In the genomic region with DNA sequence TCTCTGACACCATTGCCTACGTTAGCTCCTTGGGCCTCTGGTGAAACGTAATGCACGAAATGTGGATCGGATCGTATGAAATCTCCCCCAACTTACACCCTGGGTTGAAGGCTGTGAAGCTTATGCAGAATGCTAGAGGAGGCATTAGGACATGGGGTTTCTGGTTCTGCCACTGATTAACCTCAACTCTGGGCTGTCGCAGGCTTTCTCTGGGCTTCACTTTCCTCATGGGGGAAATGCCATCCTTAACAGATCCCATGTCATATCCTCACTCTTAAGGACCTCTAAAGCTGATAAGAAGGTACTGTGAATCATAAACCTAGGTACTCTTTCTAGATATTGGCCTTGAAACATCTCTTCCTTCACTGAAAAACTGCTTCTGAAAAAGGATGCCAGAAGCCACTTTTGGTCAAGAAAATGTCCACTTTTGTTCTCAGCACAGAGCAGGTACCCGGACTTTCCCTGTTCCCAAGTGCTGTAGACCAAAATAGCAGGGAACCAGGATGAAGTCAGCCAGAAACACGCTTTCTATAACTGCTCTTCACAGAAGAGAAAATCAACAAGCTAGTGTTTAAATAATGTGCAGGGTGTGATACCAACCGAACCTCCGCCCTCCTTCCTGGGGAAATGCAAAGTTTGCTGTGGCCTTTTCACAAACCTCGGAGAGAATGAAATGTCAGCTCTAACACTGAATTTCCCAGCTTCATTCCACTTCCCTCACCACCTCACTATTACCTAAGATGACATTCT, we compare ENCODE assay signal across 16 cellular contexts.
A peak's percentile ranks its signal among the peaks of the same experiment; 100 is the strongest.
DNase-seq lines count a peak whose midpoint lies in the region; ATAC-seq and TF ChIP-seq lines count a peak whose summit lies in the region.
"Had no signal": no experiment of that assay in that cellular context is flagged by ENCODE, and none has a peak within 500 bp of the region (broad histone marks: within the 10 kb centered on the region; RNA-seq: fewer than 3 reads in every experiment).

No MANE protein-coding gene starts in this region.

- H3K27ac Mint-ChIP-seq in T-helper 2 cell treated with Interferon-gamma antibody and Interleukin-4, amounts not matched to agents 5 μg/mL and 100 μg/mL, for 36 hours: peak overlapping the region; percentile 67
- peak overlapping the region; percentile 59 for H3K27ac Mint-ChIP-seq in activated T-helper 1 cell treated with anti-CD3 and anti-CD28 coated beads, Interleukin-12 subunit alpha, Interleukin-12 subunit beta, Interleukin-2, Interleukin-4 antibody, amounts not matched to agents 30 ng/mL and 10 ng/mL and 1 ng/mL, durations not matched to agents 14 hours and 24 hours and 36 hours
- peak overlapping the region; percentile 95 for H3K27ac Mint-ChIP-seq in stimulated activated naive B cell treated with anti-CD40 and anti-IgM and Interleukin-4, amounts not matched to agents 10 μg/mL and 1 μg/mL and 100 μg/mL, for 72 hours

- no peaks in the 10 kb centered on the region for H3K27me3 ChIP-seq in left lung
- no peaks in the 10 kb centered on the region for H3K27me3 ChIP-seq in Karpas-422 (ENCODE audit: low read length)
- H3K27me3 ChIP-seq: colonic mucosa had no signal

- H3K9ac ChIP-seq in Karpas-422 (ENCODE audit: low read length): no peak overlapping the region

- H3K79me2 ChIP-seq in Karpas-422 (ENCODE audit: low read length): no peaks in the 10 kb centered on the region

- peaks cover 6% of the 10 kb centered on the region for H3K9me3 Mint-ChIP-seq in T-helper 2 cell treated with Interferon-gamma antibody and Interleukin-4, amounts not matched to agents 5 μg/mL and 100 μg/mL, for 36 hours
- no peaks in the 10 kb centered on the region for H3K9me3 Mint-ChIP-seq in activated T-helper 1 cell treated with anti-CD3 and anti-CD28 coated beads, Interleukin-12 subunit alpha, Interleukin-12 subunit beta, Interleukin-2, Interleukin-4 antibody, amounts not matched to agents 30 ng/mL and 10 ng/mL and 1 ng/mL, durations not matched to agents 14 hours and 24 hours and 36 hours
- no peaks in the 10 kb centered on the region for H3K9me3 Mint-ChIP-seq in stimulated activated naive B cell treated with anti-CD40 and anti-IgM and Interleukin-4, amounts not matched to agents 10 μg/mL and 1 μg/mL and 100 μg/mL, for 72 hours

- H3K4me1 ChIP-seq in left lung (peaks cover 12 to 23% of the 10 kb centered on the region in 2 donors), Karpas-422 (ENCODE audit: low read length) (peaks cover 33% of the 10 kb centered on the region)
- H3K4me1 ChIP-seq: A549, prostate gland had no signal

- no peak for DNase-seq in T-helper 2 cell treated with Interferon-gamma antibody and Interleukin-4, amounts not matched to agents 5 μg/mL and 100 μg/mL, for 36 hours (ENCODE audit: low spot score)
- DNase-seq in T-helper 2 cell (no peak), left lung (no peak), iPS-NIHi11 (ENCODE audit: low spot score) (no peak), Karpas-422 (no peak)
- no peak for DNase-seq in activated T-helper 1 cell treated with anti-CD3 and anti-CD28 coated beads, Interleukin-12 subunit alpha, Interleukin-12 subunit beta, Interleukin-2, Interleukin-4 antibody, amounts not matched to agents 30 ng/mL and 10 ng/mL and 1 ng/mL, durations not matched to agents 14 hours and 24 hours and 36 hours (ENCODE audit: low spot score)
- DNase-seq in stimulated activated naive B cell treated with anti-CD40 and anti-IgM and Interleukin-4, amounts not matched to agents 10 μg/mL and 1 μg/mL and 100 μg/mL, for 72 hours: no peak
- DNase-seq: activated effector memory CD4-positive, alpha-beta T cell treated with Interleukin-2 at 50 U/mL for 16 hours; colonic mucosa; Kasumi-1; kidney; stimulated activated CD4-positive, alpha-beta T cell treated with anti-CD3 and anti-CD28 coated beads, Interleukin-4, amount 100 ng/mL, for 4 hours; substantia nigra had no signal

- H2AFZ ChIP-seq in Karpas-422 (ENCODE audit: low read length): no peak overlapping the region

- no peaks in the 10 kb centered on the region for H3K27me3 Mint-ChIP-seq in T-helper 2 cell treated with Interferon-gamma antibody and Interleukin-4, amounts not matched to agents 5 μg/mL and 100 μg/mL, for 36 hours (ENCODE audit: low read depth)
- H3K27me3 Mint-ChIP-seq in activated T-helper 1 cell treated with anti-CD3 and anti-CD28 coated beads, Interleukin-12 subunit alpha, Interleukin-12 subunit beta, Interleukin-2, Interleukin-4 antibody, amounts not matched to agents 30 ng/mL and 10 ng/mL and 1 ng/mL, durations not matched to agents 14 hours and 24 hours and 36 hours (ENCODE audit: insufficient read depth): no peaks in the 10 kb centered on the region
- H3K27me3 Mint-ChIP-seq in stimulated activated naive B cell treated with anti-CD40 and anti-IgM and Interleukin-4, amounts not matched to agents 10 μg/mL and 1 μg/mL and 100 μg/mL, for 72 hours: no peaks in the 10 kb centered on the region

- H3K27ac ChIP-seq in left lung: peak overlapping the region in 1 of 2 donors; percentile 60
- H3K27ac ChIP-seq in Karpas-422 (ENCODE audit: low read length): no peak overlapping the region
- H3K27ac ChIP-seq: A549, colonic mucosa, prostate gland had no signal

- H3K9me3 ChIP-seq in left lung (no peaks in the 10 kb centered on the region), Karpas-422 (ENCODE audit: low read length) (no peaks in the 10 kb centered on the region)
- H3K9me3 ChIP-seq: A549, colonic mucosa, prostate gland had no signal

- ATAC-seq in left lung: peak; percentile 91
- peak; percentile 49 to 53 for ATAC-seq in stimulated activated naive B cell treated with anti-CD40 and anti-IgM and Interleukin-4, amounts not matched to agents 10 μg/mL and 1 μg/mL and 100 μg/mL, for 72 hours (replicated peaks)
- ATAC-seq in HG03469 (IDR thresholded peaks at IDR 0.05; ENCODE audit: unreplicated experiment): no peak
- ATAC-seq: A549 had no signal

- H3K36me3 ChIP-seq in left lung (no peaks in the 10 kb centered on the region), Karpas-422 (ENCODE audit: insufficient read depth, low read length) (no peaks in the 10 kb centered on the region)
- H3K36me3 ChIP-seq: colonic mucosa, prostate gland had no signal

- H3K4me3 ChIP-seq in left lung: no peak overlapping the region
- H3K4me3 ChIP-seq in Karpas-422 (ENCODE audit: low read length): no peak overlapping the region
- H3K4me3 ChIP-seq: A549, colonic mucosa, prostate gland had no signal

- H3K36me3 Mint-ChIP-seq in T-helper 2 cell treated with Interferon-gamma antibody and Interleukin-4, amounts not matched to agents 5 μg/mL and 100 μg/mL, for 36 hours (ENCODE audit: low read depth): peaks cover 6% of the 10 kb centered on the region
- peaks cover 8% of the 10 kb centered on the region for H3K36me3 Mint-ChIP-seq in activated T-helper 1 cell treated with anti-CD3 and anti-CD28 coated beads, Interleukin-12 subunit alpha, Interleukin-12 subunit beta, Interleukin-2, Interleukin-4 antibody, amounts not matched to agents 30 ng/mL and 10 ng/mL and 1 ng/mL, durations not matched to agents 14 hours and 24 hours and 36 hours (ENCODE audit: low read depth)
- H3K36me3 Mint-ChIP-seq in stimulated activated naive B cell treated with anti-CD40 and anti-IgM and Interleukin-4, amounts not matched to agents 10 μg/mL and 1 μg/mL and 100 μg/mL, for 72 hours: peaks cover 13 to 15% of the 10 kb centered on the region in 2 donors

- peak overlapping the region; percentile 74 for H3K4me3 Mint-ChIP-seq in T-helper 2 cell treated with Interferon-gamma antibody and Interleukin-4, amounts not matched to agents 5 μg/mL and 100 μg/mL, for 36 hours
- peak overlapping the region; percentile 16 for H3K4me3 Mint-ChIP-seq in activated T-helper 1 cell treated with anti-CD3 and anti-CD28 coated beads, Interleukin-12 subunit alpha, Interleukin-12 subunit beta, Interleukin-2, Interleukin-4 antibody, amounts not matched to agents 30 ng/mL and 10 ng/mL and 1 ng/mL, durations not matched to agents 14 hours and 24 hours and 36 hours
- peak overlapping the region; percentile 78 to 79 for H3K4me3 Mint-ChIP-seq in stimulated activated naive B cell treated with anti-CD40 and anti-IgM and Interleukin-4, amounts not matched to agents 10 μg/mL and 1 μg/mL and 100 μg/mL, for 72 hours

- intact Hi-C loops in activated T-helper 1 cell treated with anti-CD3 and anti-CD28 coated beads, Interleukin-12 subunit alpha, Interleukin-12 subunit beta, Interleukin-2, Interleukin-4 antibody, amounts not matched to agents 30 ng/mL and 10 ng/mL and 1 ng/mL, durations not matched to agents 14 hours and 24 hours and 36 hours (cut with micrococcal nuclease): loop anchor here (1.0 to 5.0 kb wide), 8 partner anchors 8 to 237 kb away; no protein-coding TSS in a partner anchor
- intact Hi-C loops in left lung (cut with DNase I): no loop called here

- peaks cover 59% of the 10 kb centered on the region for H3K4me1 Mint-ChIP-seq in T-helper 2 cell treated with Interferon-gamma antibody and Interleukin-4, amounts not matched to agents 5 μg/mL and 100 μg/mL, for 36 hours (ENCODE audit: low read depth)
- H3K4me1 Mint-ChIP-seq in activated T-helper 1 cell treated with anti-CD3 and anti-CD28 coated beads, Interleukin-12 subunit alpha, Interleukin-12 subunit beta, Interleukin-2, Interleukin-4 antibody, amounts not matched to agents 30 ng/mL and 10 ng/mL and 1 ng/mL, durations not matched to agents 14 hours and 24 hours and 36 hours (ENCODE audit: low read depth): peaks cover 68% of the 10 kb centered on the region
- H3K4me1 Mint-ChIP-seq in stimulated activated naive B cell treated with anti-CD40 and anti-IgM and Interleukin-4, amounts not matched to agents 10 μg/mL and 1 μg/mL and 100 μg/mL, for 72 hours: peaks cover 47 to 77% of the 10 kb centered on the region in 2 donors

- no peaks in the 10 kb centered on the region for H3K9me2 ChIP-seq in Karpas-422 (replicated peaks; ENCODE audit: insufficient read depth, low read length)

- no peak overlapping the region for H3K4me2 ChIP-seq in Karpas-422 (ENCODE audit: low read depth, low read length, poor library complexity, severe bottlenecking)
- H3K4me2 ChIP-seq: A549 had no signal

- H4K20me1 ChIP-seq in Karpas-422 (ENCODE audit: insufficient read depth, low read depth, low read length): no peaks in the 10 kb centered on the region

- no peak for TF ChIP-seq CTCF in left lung (IDR thresholded peaks at IDR 0.05)

Comparison
In these comparisons a context has a peak if more than half of its experiments do, and no peak if none do; other contexts are left out.
1. H3K4me3 Mint-ChIP-seq: peak in every context shown above with its lines; median percentile 78 in stimulated activated naive B cell treated with anti-CD40 and anti-IgM and Interleukin-4, amounts not matched to agents 10 μg/mL and 1 μg/mL and 100 μg/mL, for 72 hours; 74 in T-helper 2 cell treated with Interferon-gamma antibody and Interleukin-4, amounts not matched to agents 5 μg/mL and 100 μg/mL, for 36 hours; 16 in activated T-helper 1 cell treated with anti-CD3 and anti-CD28 coated beads, Interleukin-12 subunit alpha, Interleukin-12 subunit beta, Interleukin-2, Interleukin-4 antibody, amounts not matched to agents 30 ng/mL and 10 ng/mL and 1 ng/mL, durations not matched to agents 14 hours and 24 hours and 36 hours.